ENCODE assay signal across 15 cellular contexts in genomic region chrX:111270339-111270738, GRCh38. TPM values are rescaled to one million over a fixed set of nuclear protein-coding genes. Genes with fewer than 3 reads are reported as not detected.
A peak's percentile ranks its signal among the peaks of the same experiment; 100 is the strongest.
DNase-seq lines count a peak whose midpoint lies in the region; ATAC-seq, FAIRE-seq and TF ChIP-seq lines count a peak whose summit lies in the region.
"Had no signal": no experiment of that assay in that cellular context is flagged by ENCODE, and none has a peak within 500 bp of the region (broad histone marks: within the 10 kb centered on the region; RNA-seq: fewer than 3 reads in every experiment).

A gene with protein sequence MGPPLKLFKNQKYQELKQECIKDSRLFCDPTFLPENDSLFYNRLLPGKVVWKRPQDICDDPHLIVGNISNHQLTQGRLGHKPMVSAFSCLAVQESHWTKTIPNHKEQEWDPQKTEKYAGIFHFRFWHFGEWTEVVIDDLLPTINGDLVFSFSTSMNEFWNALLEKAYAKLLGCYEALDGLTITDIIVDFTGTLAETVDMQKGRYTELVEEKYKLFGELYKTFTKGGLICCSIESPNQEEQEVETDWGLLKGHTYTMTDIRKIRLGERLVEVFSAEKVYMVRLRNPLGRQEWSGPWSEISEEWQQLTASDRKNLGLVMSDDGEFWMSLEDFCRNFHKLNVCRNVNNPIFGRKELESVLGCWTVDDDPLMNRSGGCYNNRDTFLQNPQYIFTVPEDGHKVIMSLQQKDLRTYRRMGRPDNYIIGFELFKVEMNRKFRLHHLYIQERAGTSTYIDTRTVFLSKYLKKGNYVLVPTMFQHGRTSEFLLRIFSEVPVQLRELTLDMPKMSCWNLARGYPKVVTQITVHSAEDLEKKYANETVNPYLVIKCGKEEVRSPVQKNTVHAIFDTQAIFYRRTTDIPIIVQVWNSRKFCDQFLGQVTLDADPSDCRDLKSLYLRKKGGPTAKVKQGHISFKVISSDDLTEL (minus strand): TSS chrX:111270483. CDS start chrX:111263936, 6,547 bp downstream.

- H3K27ac ChIP-seq in HCT116 (ENCODE audit: low read depth, low read length) (no peak within 1 kb of the TSS), K562 (ENCODE audit: extremely low read depth, low read depth, low read length) (no peak within 1 kb of the TSS)

- H3K4me1 ChIP-seq in HCT116 (ENCODE audit: control insufficient read depth in 1 of 2, insufficient read depth in 2 of 2, low read length in 2 of 2) (no peaks in the 10 kb centered on the region), K562 (replicated peaks in 1 of 2; ENCODE audit: control insufficient read depth in 2 of 2, insufficient read depth in 2 of 2, low read length in 2 of 2) (no peaks in the 10 kb centered on the region)

- TF ChIP-seq POLR2A in HCT116 (IDR thresholded peaks at IDR 0.05; ENCODE audit: borderline replicate concordance, extremely low read depth, insufficient read depth, insufficient read length) (no peak), K562 (conservative IDR thresholded peaks at IDR 0.05) (no peak)

- FAIRE-seq in K562 (lab: Jason Lieb, UNC): no peak
- FAIRE-seq: GM12892 had no signal

- WGBS in K562 (ENCODE audit: insufficient coverage, low coverage, missing lambda C conversion rate): 0% methylated on average over 6 of the region's 8 CpGs

- in situ Hi-C loops in K562 (cut with MboI): no loop called here

- CTCF ChIA-PET in HCT116 (lab: Charles Lee) (no interaction called here), K562 (lab: Yijun Ruan, JAX; ENCODE audit: low intra/inter-chr PET ratio) (no interaction called here)

- H3K9me1 ChIP-seq in K562 (ENCODE audit: control insufficient read depth, insufficient read depth, low read length): no peaks in the 10 kb centered on the region

- no TSS peak for BruUV-seq in HCT116 (replicated peaks; lab: Mats Ljungman, UMichigan)
- BruUV-seq in K562 (replicated peaks; lab: Mats Ljungman, UMichigan): no TSS peak

- H3K27me3 ChIP-seq in HCT116 (ENCODE audit: insufficient read depth, low read length) (0 out of 2 replicates have a peak, but pooled peaks cover 16% of the 10 kb centered on the region), K562 (ENCODE audit: control insufficient read depth in 2 of 2, insufficient read depth in 2 of 2, low read length in 2 of 2) (no peaks in the 10 kb centered on the region)

- POLR2A ChIA-PET in HCT116 (lab: Charles Lee) (no interaction called here), K562 (lab: Yijun Ruan, JAX) (no interaction called here)

- H2AFZ ChIP-seq in HCT116 (ENCODE audit: low read depth, low read length, poor library complexity, severe bottlenecking) (no peak within 1 kb of the TSS), K562 (ENCODE audit: low read depth, low read length) (no peak within 1 kb of the TSS)

- H3K9ac ChIP-seq in HCT116 (ENCODE audit: low read length): no peak within 1 kb of the TSS
- no peak within 1 kb of the TSS for H3K9ac ChIP-seq in K562 (ENCODE audit: insufficient read depth in 1 of 2, low read depth in 2 of 2, low read length in 2 of 2)

- H3K79me2 ChIP-seq in HCT116 (ENCODE audit: insufficient read depth, low read length) (no peaks in the 10 kb centered on the region), K562 (ENCODE audit: control insufficient read depth, insufficient read depth, low read length) (no peaks in the 10 kb centered on the region)

- intact Hi-C loops in HCT116 (cut with micrococcal nuclease) (no loop called here), K562 (cut with micrococcal nuclease) (no loop called here)

- H3K9me2 ChIP-seq in HCT116 (ENCODE audit: insufficient read depth): no peaks in the 10 kb centered on the region

- H3K4me2 ChIP-seq in HCT116 (ENCODE audit: low read length) (no peak within 1 kb of the TSS; the same call in 1 of the 2 replicates), K562 (ENCODE audit: insufficient read depth, low read length) (no peak within 1 kb of the TSS)

- H3K36me3 ChIP-seq in HCT116 (ENCODE audit: control insufficient read depth in 1 of 2, insufficient read depth in 2 of 2, low read length in 2 of 2) (no peaks in the 10 kb centered on the region), K562 (ENCODE audit: control insufficient read depth, insufficient read depth, low read length) (no peaks in the 10 kb centered on the region)

- TF ChIP-seq RAD21 in HCT116 (IDR thresholded peaks at IDR 0.05; ENCODE audit: low read depth) (no peak), K562 (CRISPR knock-in tag; conservative IDR thresholded peaks at IDR 0.05 in 1 of 2, IDR thresholded peaks at IDR 0.05 in 1 of 2) (no peak)

- H4K20me1 ChIP-seq in HCT116 (ENCODE audit: insufficient read depth): no peaks in the 10 kb centered on the region
- H4K20me1 ChIP-seq in K562 (replicated peaks; ENCODE audit: control insufficient read depth, insufficient read depth, low read length): no peaks in the 10 kb centered on the region

- no peak for DNase-seq in HCT116 (ENCODE audit: low read depth, low spot score)
- DNase-seq in K562 (ENCODE audit: extremely low read depth in 1 of 4, low spot score in 3 of 4): no peak
- DNase-seq in iPS-NIHi7 (ENCODE audit: extremely low spot score): peak; percentile 70
- peak; percentile 4 for DNase-seq in stromal cell of bone marrow (ENCODE audit: low read depth)
- DNase-seq in HK-2 (ENCODE audit: unreplicated experiment): no peak
- DNase-seq: activated CD4-positive, alpha-beta T cell treated with anti-CD3 and anti-CD28 coated beads for 4 hours; activated gamma-delta T cell; naive thymus-derived CD4-positive, alpha-beta T cell; NCI-H446 treated with DMSO at 0.1 percent for 48 hours; stimulated activated naive CD4-positive, alpha-beta T cell had no signal

- H3K9me3 ChIP-seq in HCT116 (ENCODE audit: control insufficient read depth in 1 of 2, insufficient read depth in 1 of 2, low read depth in 1 of 2, low read length in 2 of 2): no peaks in the 10 kb centered on the region
- no peaks in the 10 kb centered on the region for H3K9me3 ChIP-seq in K562 (replicated peaks; ENCODE audit: control insufficient read depth, insufficient read depth, low read depth, low read length)

- TF ChIP-seq EP300 in K562 (IDR thresholded peaks at IDR 0.05; ENCODE audit: low read length): no peak

- TF ChIP-seq CTCF in HCT116 (IDR thresholded peaks at IDR 0.05 in 2 of 3, conservative IDR thresholded peaks at IDR 0.05 in 1 of 3; ENCODE audit: borderline replicate concordance in 1 of 3, insufficient read depth in 1 of 3, low read depth in 2 of 3, low read length in 2 of 3) (no peak), K562 (IDR thresholded peaks at IDR 0.05 in 2 of 3, conservative IDR thresholded peaks at IDR 0.05 in 1 of 3; ENCODE audit: insufficient read depth in 2 of 3, low read depth in 1 of 3, low read length in 3 of 3) (no peak)

- no peak within 1 kb of the TSS for H3K4me3 ChIP-seq in HCT116 (replicated peaks in 1 of 2; ENCODE audit: low read depth in 1 of 2, low read length in 2 of 2)
- no peak within 1 kb of the TSS for H3K4me3 ChIP-seq in K562

- ATAC-seq in HCT116 (peak; percentile 62), K562 (no peak), HG02885 (IDR thresholded peaks at IDR 0.05; ENCODE audit: poor library complexity, unreplicated experiment) (no peak), GM21526 (IDR thresholded peaks at IDR 0.05; ENCODE audit: low FRiP score, unreplicated experiment) (no peak), GM21619 (IDR thresholded peaks at IDR 0.05; ENCODE audit: unreplicated experiment) (no peak)
- ATAC-seq: naive thymus-derived CD4-positive, alpha-beta T cell had no signal

- RAD21 ChIA-PET in HCT116 (lab: Charles Lee; ENCODE audit: low non-redundant PET in 1 of 2, low total read pairs in 2 of 2, uncharacterized antibody in 2 of 2, unreplicated experiment in 2 of 2): no interaction called here

TF ChIP-seq in HCT116, 20 proteins besides CTCF, POLR2A, EP300 and RAD21:
- TF ChIP-seq CBX3 (IDR thresholded peaks at IDR 0.05; ENCODE audit: low read depth): no peak
- no peak for TF ChIP-seq EGR1 (IDR thresholded peaks at IDR 0.05; ENCODE audit: low read depth)
- no peak for TF ChIP-seq JUND (IDR thresholded peaks at IDR 0.05)
TF ChIP-seq in HCT116: peak in this region for 0.

TF ChIP-seq in K562, 482 proteins besides CTCF, POLR2A, EP300 and RAD21 (continues in another document):
- no peak for TF ChIP-seq RBBP5 (IDR thresholded peaks at IDR 0.05; ENCODE audit: borderline replicate concordance, insufficient read depth, low read length, poor library complexity, severe bottlenecking)

RNA-seq across cellular contexts. Expression of the gene that starts here (rescaled TPM):
- total RNA-seq in HCT116 (2021; ENCODE audit: unreplicated experiment) (0.10 TPM), K562 (2014; rRNA removed) (not detected in 2 replicates), K562 (2014; rRNA removed; fragmentation: Illumina TruSeq; extraction: Trizol) (not detected in 2 replicates), K562 (2015; rRNA removed; fragmentation: Illumina TruSeq; extraction: Trizol) (0.08 TPM in 1 of 2 replicates, not detected in the other), K562 (2021) (not detected in 2 replicates)
- 0.05 and 0.08 TPM in 2 replicates for polyA plus RNA-seq in HCT116 (2012)
- total RNA-seq in K562 (2011; cell fraction: chromatin; rRNA removed; ENCODE audit: low replicate concordance): not detected in 2 replicates
- total RNA-seq in K562 (2011; cell fraction: nucleolus; rRNA removed): not detected in 2 replicates
- total RNA-seq in K562 (2011; cell fraction: nucleoplasm; rRNA removed): not detected in 2 replicates
- polyA plus RNA-seq in K562 (2011; rRNA removed) (not detected in 2 replicates), K562 (2014; fragmentation: Illumina TruSeq; extraction: Trizol) (0.06 TPM in 1 of 2 replicates, not detected in the other), K562 (2014; fragmentation: Nextera tagmentation; extraction: Ambion mirVana) (not detected), K562 (2014; rRNA removed) (0.08 and 0.11 TPM in 2 replicates)
- not detected in 2 replicates for polyA plus RNA-seq in K562 (2011; cell fraction: cytosol; rRNA removed)
- not detected in 2 replicates for polyA plus RNA-seq in K562 (2011; cell fraction: nucleus; rRNA removed)
- polyA plus RNA-seq in K562 (2012): 0.10 and 0.12 TPM in 2 replicates
- polyA minus RNA-seq in K562 (2011; rRNA and poly(A)+ RNA removed): not detected in 2 replicates
- polyA minus RNA-seq in K562 (2011; cell fraction: cytosol; rRNA and poly(A)+ RNA removed): not detected in 2 replicates
- not detected in 2 replicates for polyA minus RNA-seq in K562 (2011; cell fraction: nucleus; rRNA and poly(A)+ RNA removed)
- total RNA-seq: naive thymus-derived CD4-positive, alpha-beta T cell; SK-MEL-5 had no signal
- polyA plus RNA-seq: naive thymus-derived CD4-positive, alpha-beta T cell had no signal

Comparison
In these comparisons a context has a peak if more than half of its experiments do, and no peak if none do; other contexts are left out.
1. Peak in ATAC-seq in HCT116; RNA of the gene not detected or under 1 TPM.
2. DNase-seq: peak in iPS-NIHi7 (single experiment) and stromal cell of bone marrow (single experiment); none in HCT116 (single experiment), K562 (0 of 4) and HK-2 (single experiment).